ENCODE assay signal across 6 cellular contexts in genomic region chr12:104659058-104659457, GRCh38.
"Had no signal": no experiment of that assay in that cellular context is flagged by ENCODE, and none has a peak within 500 bp of the region (broad histone marks: within the 10 kb centered on the region; RNA-seq: fewer than 3 reads in every experiment).

No MANE protein-coding gene starts in this region.

- DNase-seq: H9, HCEC 1CT, HFFc6 had no signal

- ATAC-seq: GM23338, HepG2 had no signal

- H3K4me3 Mint-ChIP-seq: GM23338, H9, HFFc6, IgD-negative memory B cell had no signal

- H3K27me3 Mint-ChIP-seq: IgD-negative memory B cell had no signal

- H3K9me3 Mint-ChIP-seq: GM23338, H9, HFFc6, IgD-negative memory B cell had no signal

- H3K27ac Mint-ChIP-seq: GM23338, HFFc6 had no signal
